13 cellular contexts compared by ENCODE assay signal in genomic region chr4:102168580-102168979, GRCh38.
"Had no signal": no experiment of that assay in that cellular context is flagged by ENCODE, and none has a peak within 500 bp of the region (broad histone marks: within the 10 kb centered on the region; RNA-seq: fewer than 3 reads in every experiment).

No MANE protein-coding gene starts in this region.

- H3K36me3 ChIP-seq: right atrium auricular region, vagina had no signal

- H3K4me3 Mint-ChIP-seq: activated B cell treated with CpG ODN at 0.5 μM for 24 hours; activated CD4-positive, alpha-beta T cell treated with anti-CD3 and anti-CD28 coated beads, Interleukin-2, amount 10 ng/mL, durations not matched to agents 24 days and 14 days; activated T-helper 1 cell treated with anti-CD3 and anti-CD28 coated beads, Interleukin-12 subunit alpha, Interleukin-12 subunit beta, Interleukin-2, Interleukin-4 antibody, amounts not matched to agents 30 ng/mL and 10 ng/mL and 1 ng/mL, durations not matched to agents 14 hours and 24 hours and 36 hours; central memory CD8-positive, alpha-beta T cell; mesothelial cell of epicardium had no signal

- H3K27me3 ChIP-seq: right atrium auricular region, vagina had no signal

- H3K9ac ChIP-seq: parathyroid adenoma had no signal

- H3K27me3 Mint-ChIP-seq: activated B cell treated with CpG ODN at 0.5 μM for 24 hours; activated CD4-positive, alpha-beta T cell treated with anti-CD3 and anti-CD28 coated beads, Interleukin-2, amount 10 ng/mL, durations not matched to agents 24 days and 14 days; central memory CD8-positive, alpha-beta T cell had no signal

- H3K4me3 ChIP-seq: right atrium auricular region, vagina had no signal

- DNase-seq: activated B cell treated with CpG ODN at 0.5 μM for 24 hours; activated CD4-positive, alpha-beta T cell treated with anti-CD3 and anti-CD28 coated beads, Interleukin-2, amount 10 ng/mL, durations not matched to agents 24 days and 14 days; activated naive CD4-positive, alpha-beta T cell treated with Interleukin-2 at 50 U/mL for 16 hours; cortex of kidney; effector memory CD4-positive, alpha-beta T cell; kidney; small intestine had no signal

- H3K4me1 Mint-ChIP-seq: activated B cell treated with CpG ODN at 0.5 μM for 24 hours; activated CD4-positive, alpha-beta T cell treated with anti-CD3 and anti-CD28 coated beads, Interleukin-2, amount 10 ng/mL, durations not matched to agents 24 days and 14 days; central memory CD8-positive, alpha-beta T cell had no signal

- H3K4me1 ChIP-seq: parathyroid adenoma, right atrium auricular region, vagina had no signal

- H3K79me2 ChIP-seq: parathyroid adenoma had no signal

- H2AFZ ChIP-seq: parathyroid adenoma had no signal

- H3K9me3 Mint-ChIP-seq: activated B cell treated with CpG ODN at 0.5 μM for 24 hours; activated CD4-positive, alpha-beta T cell treated with anti-CD3 and anti-CD28 coated beads, Interleukin-2, amount 10 ng/mL, durations not matched to agents 24 days and 14 days; activated T-helper 1 cell treated with anti-CD3 and anti-CD28 coated beads, Interleukin-12 subunit alpha, Interleukin-12 subunit beta, Interleukin-2, Interleukin-4 antibody, amounts not matched to agents 30 ng/mL and 10 ng/mL and 1 ng/mL, durations not matched to agents 14 hours and 24 hours and 36 hours; central memory CD8-positive, alpha-beta T cell had no signal

- H3K9me3 ChIP-seq: right atrium auricular region, vagina had no signal

- H3K27ac Mint-ChIP-seq: activated B cell treated with CpG ODN at 0.5 μM for 24 hours; activated CD4-positive, alpha-beta T cell treated with anti-CD3 and anti-CD28 coated beads, Interleukin-2, amount 10 ng/mL, durations not matched to agents 24 days and 14 days; activated T-helper 1 cell treated with anti-CD3 and anti-CD28 coated beads, Interleukin-12 subunit alpha, Interleukin-12 subunit beta, Interleukin-2, Interleukin-4 antibody, amounts not matched to agents 30 ng/mL and 10 ng/mL and 1 ng/mL, durations not matched to agents 14 hours and 24 hours and 36 hours; mesothelial cell of epicardium had no signal

- H3K27ac ChIP-seq: parathyroid adenoma, right atrium auricular region, vagina had no signal
